Comparison of ENCODE assay signal across 7 cellular contexts in the genomic region with DNA sequence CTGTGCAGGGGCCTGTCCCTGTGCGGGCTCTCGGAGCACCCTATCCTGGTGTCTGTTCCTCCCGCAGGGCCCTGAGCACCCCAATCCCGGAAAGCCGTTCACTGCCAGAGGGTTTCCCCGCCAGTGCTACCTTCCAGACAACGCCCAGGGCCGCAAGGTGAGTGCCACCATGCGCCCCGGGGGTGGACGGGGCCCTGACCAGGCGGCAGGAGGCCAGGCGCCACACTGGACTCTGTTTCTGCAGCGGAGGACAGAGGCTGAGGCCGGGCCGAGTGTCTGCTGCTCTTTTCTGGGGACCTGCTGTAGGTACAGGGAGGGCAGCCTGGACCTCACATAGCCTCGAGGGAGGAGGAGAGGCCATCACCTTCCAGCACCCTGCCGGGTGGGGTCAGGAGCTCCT. TPM values are rescaled to one million over a fixed set of nuclear protein-coding genes. Genes with fewer than 3 reads are reported as not detected.
"Had no signal": no experiment of that assay in that cellular context is flagged by ENCODE, and none has a peak within 500 bp of the region (broad histone marks: within the 10 kb centered on the region; RNA-seq: fewer than 3 reads in every experiment).

No MANE protein-coding gene starts in this region.

RNA-seq across cellular contexts. Expression of a gene that starts 28.0 kb away (rescaled TPM):
- total RNA-seq: GM23248, H4, H7, HepG2, HFFc6, HT1080 had no signal
- polyA plus RNA-seq: GM23248, HepG2, IgD-negative memory B cell had no signal

RNA-seq across cellular contexts. Expression of a gene that starts 58.2 kb away (rescaled TPM):
- total RNA-seq: GM23248, H7, HT1080 had no signal
- polyA plus RNA-seq: GM23248, HepG2, IgD-negative memory B cell had no signal
